ENCODE assay signal across 1 cellular context in the genomic region with DNA sequence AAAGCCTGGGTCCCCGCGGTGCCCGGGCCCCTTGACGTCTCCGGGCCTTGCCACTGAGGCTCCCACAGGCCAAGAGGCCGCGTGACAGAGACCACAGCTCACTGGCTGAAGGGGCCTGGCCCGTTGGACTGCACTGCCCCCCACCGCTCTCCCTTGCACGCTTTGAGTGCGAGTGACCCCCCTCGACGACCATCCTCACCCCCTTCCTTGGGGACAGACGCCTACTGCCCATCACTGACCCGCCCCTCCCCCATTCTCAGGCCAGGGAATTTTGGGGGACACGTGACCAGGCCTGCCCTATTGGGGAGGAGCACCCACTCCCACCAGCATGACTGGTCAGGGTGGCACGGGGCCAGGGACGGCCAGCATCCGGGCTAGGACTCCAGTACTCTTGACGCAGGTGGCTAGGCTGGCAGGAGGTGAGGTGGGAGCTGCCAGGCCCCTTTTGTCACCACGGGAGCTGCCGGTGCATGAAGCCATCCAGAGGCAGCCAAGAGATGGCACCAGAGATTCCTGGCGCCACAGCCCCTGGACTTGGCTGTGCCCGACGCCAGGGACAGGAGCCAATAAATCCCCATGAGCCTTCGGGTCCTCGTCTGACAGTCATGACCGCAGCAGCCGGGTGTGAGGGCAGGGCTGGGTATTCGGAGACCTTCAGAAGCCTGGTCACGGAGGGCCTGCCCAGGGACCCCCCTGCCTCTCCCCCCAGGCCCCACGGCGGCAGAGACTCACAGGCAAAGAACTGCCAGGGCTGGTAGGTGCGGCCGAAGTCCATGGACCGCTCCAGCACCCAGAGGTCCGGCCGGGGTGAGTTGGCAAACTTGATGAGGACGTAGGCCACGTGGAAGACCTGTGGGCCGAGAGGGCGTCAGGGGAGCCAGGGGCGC.
TF ChIP-seq lines count a peak whose summit lies in the region.

No MANE protein-coding gene starts in this region.

TF ChIP-seq in HCT116, 20 proteins besides CTCF, POLR2A, EP300 and RAD21 (continued from another document):
- TF ChIP-seq, protein P1, sequence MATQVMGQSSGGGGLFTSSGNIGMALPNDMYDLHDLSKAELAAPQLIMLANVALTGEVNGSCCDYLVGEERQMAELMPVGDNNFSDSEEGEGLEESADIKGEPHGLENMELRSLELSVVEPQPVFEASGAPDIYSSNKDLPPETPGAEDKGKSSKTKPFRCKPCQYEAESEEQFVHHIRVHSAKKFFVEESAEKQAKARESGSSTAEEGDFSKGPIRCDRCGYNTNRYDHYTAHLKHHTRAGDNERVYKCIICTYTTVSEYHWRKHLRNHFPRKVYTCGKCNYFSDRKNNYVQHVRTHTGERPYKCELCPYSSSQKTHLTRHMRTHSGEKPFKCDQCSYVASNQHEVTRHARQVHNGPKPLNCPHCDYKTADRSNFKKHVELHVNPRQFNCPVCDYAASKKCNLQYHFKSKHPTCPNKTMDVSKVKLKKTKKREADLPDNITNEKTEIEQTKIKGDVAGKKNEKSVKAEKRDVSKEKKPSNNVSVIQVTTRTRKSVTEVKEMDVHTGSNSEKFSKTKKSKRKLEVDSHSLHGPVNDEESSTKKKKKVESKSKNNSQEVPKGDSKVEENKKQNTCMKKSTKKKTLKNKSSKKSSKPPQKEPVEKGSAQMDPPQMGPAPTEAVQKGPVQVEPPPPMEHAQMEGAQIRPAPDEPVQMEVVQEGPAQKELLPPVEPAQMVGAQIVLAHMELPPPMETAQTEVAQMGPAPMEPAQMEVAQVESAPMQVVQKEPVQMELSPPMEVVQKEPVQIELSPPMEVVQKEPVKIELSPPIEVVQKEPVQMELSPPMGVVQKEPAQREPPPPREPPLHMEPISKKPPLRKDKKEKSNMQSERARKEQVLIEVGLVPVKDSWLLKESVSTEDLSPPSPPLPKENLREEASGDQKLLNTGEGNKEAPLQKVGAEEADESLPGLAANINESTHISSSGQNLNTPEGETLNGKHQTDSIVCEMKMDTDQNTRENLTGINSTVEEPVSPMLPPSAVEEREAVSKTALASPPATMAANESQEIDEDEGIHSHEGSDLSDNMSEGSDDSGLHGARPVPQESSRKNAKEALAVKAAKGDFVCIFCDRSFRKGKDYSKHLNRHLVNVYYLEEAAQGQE (IDR thresholded peaks at IDR 0.05; ENCODE audit: low read depth), result no peak
- TF ChIP-seq ZNF274 (IDR thresholded peaks at IDR 0.05; ENCODE audit: low read depth, low read length) (no peak), JUND (IDR thresholded peaks at IDR 0.05) (no peak), TCF7L2 (IDR thresholded peaks at IDR 0.05; ENCODE audit: borderline replicate concordance, extremely low read depth, insufficient read depth, insufficient read length) (no peak), CBX3 (IDR thresholded peaks at IDR 0.05; ENCODE audit: low read depth) (no peak), YY1 (IDR thresholded peaks at IDR 0.05; ENCODE audit: extremely low read depth, insufficient replicate concordance, low read depth, low read length) (no peak), CEBPB (IDR thresholded peaks at IDR 0.05; ENCODE audit: low read depth) (no peak), ZFX (IDR thresholded peaks at IDR 0.05) (no peak), SRF (IDR thresholded peaks at IDR 0.05; ENCODE audit: low read depth) (no peak), EZH2phosphoT487 (IDR thresholded peaks at IDR 0.05; ENCODE audit: borderline replicate concordance) (no peak), EGR1 (IDR thresholded peaks at IDR 0.05; ENCODE audit: low read depth) (no peak), FOSL1 (IDR thresholded peaks at IDR 0.05; ENCODE audit: low read depth) (no peak), POLR2AphosphoS5 (IDR thresholded peaks at IDR 0.05; ENCODE audit: low read depth, low read length) (no peak), SP1 (IDR thresholded peaks at IDR 0.05; ENCODE audit: low read depth) (no peak)
- TF ChIP-seq, protein P2, sequence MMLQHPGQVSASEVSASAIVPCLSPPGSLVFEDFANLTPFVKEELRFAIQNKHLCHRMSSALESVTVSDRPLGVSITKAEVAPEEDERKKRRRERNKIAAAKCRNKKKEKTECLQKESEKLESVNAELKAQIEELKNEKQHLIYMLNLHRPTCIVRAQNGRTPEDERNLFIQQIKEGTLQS (IDR thresholded peaks at IDR 0.05), result no peak
- TF ChIP-seq, protein P3, sequence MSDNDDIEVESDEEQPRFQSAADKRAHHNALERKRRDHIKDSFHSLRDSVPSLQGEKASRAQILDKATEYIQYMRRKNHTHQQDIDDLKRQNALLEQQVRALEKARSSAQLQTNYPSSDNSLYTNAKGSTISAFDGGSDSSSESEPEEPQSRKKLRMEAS (IDR thresholded peaks at IDR 0.05), result no peak
